In the genomic region with DNA sequence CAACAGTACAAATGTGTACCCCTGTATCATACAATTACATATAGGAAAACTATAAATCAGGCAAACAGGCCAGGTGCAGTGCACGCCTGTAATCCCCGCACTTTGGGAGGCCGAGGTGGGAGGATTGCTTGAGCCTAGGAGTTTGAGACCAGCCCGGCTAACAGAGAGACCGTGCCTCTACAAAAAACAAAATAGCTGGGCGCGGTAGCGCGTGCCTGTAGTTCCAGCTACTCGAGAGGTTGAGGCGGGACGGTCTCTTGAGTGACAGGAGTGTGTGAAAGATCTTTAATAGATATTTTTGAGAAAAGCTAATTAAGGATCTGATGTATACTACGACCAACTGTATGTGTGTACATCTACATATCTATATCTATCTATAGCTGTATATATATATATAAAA, we compare ENCODE assay signal across 22 cellular contexts.
"Had no signal": no experiment of that assay in that cellular context is flagged by ENCODE, and none has a peak within 500 bp of the region (broad histone marks: within the 10 kb centered on the region; RNA-seq: fewer than 3 reads in every experiment).

No MANE protein-coding gene starts in this region.

- H3K27me3 ChIP-seq: MG63, SJSA1 had no signal

- H3K27ac ChIP-seq: HL-60, SJSA1, SK-N-MC had no signal

- H3K36me3 ChIP-seq: MG63, SJSA1 had no signal

- H3K4me3 ChIP-seq: MG63, SJSA1, SK-N-MC had no signal

- DNase-seq: Karpas-422, KG1, MG63, NCI-H1092, NCI-H1105 treated with DMSO at 0.1 percent for 48 hours, NCI-H1417 treated with DMSO at 0.1 percent for 48 hours, NCI-H146, NCI-H1694 treated with DMSO at 0.1 percent for 48 hours, NCI-H2029, NCI-H2081 treated with DMSO at 0.1 percent for 48 hours, NCI-H2171, NCI-H226, NCI-H446, NCI-H510A, NCI-H524 treated with DMSO at 0.1 percent for 48 hours, NCI-H774, Right ventricle myocardium superior, RPMI8226, SIG-M5 had no signal

- H3K9me3 ChIP-seq: MG63, SJSA1 had no signal
